Comparison of ENCODE assay signal across 17 cellular contexts in the genomic region with DNA sequence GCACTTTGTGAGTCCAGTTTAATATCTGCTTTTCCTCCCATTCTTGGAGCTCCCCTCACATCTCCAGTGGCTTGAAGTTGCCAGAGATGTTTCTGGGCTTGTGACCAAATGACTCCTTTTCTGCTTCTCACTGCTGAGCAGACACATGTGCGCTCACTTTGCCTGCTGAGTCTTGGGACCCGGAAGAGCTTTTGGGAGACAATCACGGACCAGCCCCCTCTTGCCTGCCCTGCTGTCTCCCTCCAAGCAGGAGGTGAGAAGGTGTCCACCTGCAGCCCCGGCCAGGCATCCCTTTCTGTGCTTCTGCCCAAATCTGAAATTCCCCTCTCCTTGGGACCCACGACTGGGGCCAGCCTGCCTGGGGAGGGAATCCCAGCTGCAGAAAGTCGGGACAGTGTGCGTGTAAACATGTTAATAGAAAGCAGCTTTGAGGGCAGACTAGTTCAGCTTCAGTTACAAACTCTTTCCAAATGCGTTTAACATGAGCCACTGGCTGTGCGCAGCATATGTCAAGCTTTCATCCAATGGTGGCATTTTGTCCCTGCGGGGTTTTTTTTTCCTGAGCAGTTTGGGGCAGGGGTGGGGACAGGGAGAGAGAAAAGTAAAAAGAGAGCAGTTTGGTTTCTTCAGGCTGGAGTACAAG. TPM values are rescaled to one million over a fixed set of nuclear protein-coding genes. Genes with fewer than 3 reads are reported as not detected.
DNase-seq lines count a peak whose midpoint lies in the region; ATAC-seq and TF ChIP-seq lines count a peak whose summit lies in the region.
"Had no signal": no experiment of that assay in that cellular context is flagged by ENCODE, and none has a peak within 500 bp of the region (broad histone marks: within the 10 kb centered on the region; RNA-seq: fewer than 3 reads in every experiment).

No MANE protein-coding gene starts in this region.

- intact Hi-C loops in breast epithelium (cut with DNase I; ENCODE audit: low total_unique reads) (no loop called here), sigmoid colon (cut with DNase I) (no loop called here)

- H3K4me1 ChIP-seq in breast epithelium = peaks cover 10 to 13% of the 10 kb centered on the region in 2 donors
- peaks cover 0 to 66% (median 63%) of the 10 kb centered on the region in 4 donors for H3K4me1 ChIP-seq in sigmoid colon

- H3K36me3 ChIP-seq in breast epithelium (no peaks in the 10 kb centered on the region), sigmoid colon (peaks cover 0 to 15% (median 0%) of the 10 kb centered on the region in 4 donors)

- H3K4me3 ChIP-seq in AG04450 (ENCODE audit: low read depth, low read length) (no peak overlapping the region), breast epithelium (peak overlapping the region in 1 of 3 donors; percentile 37), sigmoid colon (no peak overlapping the region)

- H3K27ac ChIP-seq in AG04450 (ENCODE audit: low read depth, low read length) (peak overlapping the region; percentile 52), breast epithelium (peak overlapping the region; percentile 81 to 88), sigmoid colon (peak overlapping the region; percentile 61 to 87 (median 70))

- DNase-seq in AG04450 (ENCODE audit: low read depth, low spot score) (no peak), breast epithelium (ENCODE audit: low spot score in 2 of 2) (no peak), globus pallidus (ENCODE audit: low spot score) (peak; percentile 35), sigmoid colon (peak; percentile 84), mesenteric fat pad (ENCODE audit: low spot score) (no peak), DMS79 treated with DMSO at 0.1 percent for 48 hours (lab: John Stamatoyannopoulos, UW) (no peak), T-helper 2 cell (no peak)
- DNase-seq: activated CD4-positive, alpha-beta memory T cell treated with anti-CD3 and anti-CD28 coated beads, Interleukin-2, amount 10 ng/mL, durations not matched to agents 7 days and 5 days; activated gamma-delta T cell treated with Interleukin-2 at 50 U/mL for 16 hours; DMS 273 treated with DMSO at 0.1 percent for 48 hours; MM.1S; NCI-H226; PC-3 had no signal

- peak in 1 of 4 donors; percentile 49 for TF ChIP-seq EP300 in sigmoid colon (IDR thresholded peaks at IDR 0.05)

- no peaks in the 10 kb centered on the region for H3K27me3 ChIP-seq in AG04450 (ENCODE audit: control insufficient read depth, insufficient read depth, low read length)
- no peaks in the 10 kb centered on the region for H3K27me3 ChIP-seq in breast epithelium
- no peaks in the 10 kb centered on the region for H3K27me3 ChIP-seq in sigmoid colon

- ATAC-seq in HG03571 (IDR thresholded peaks at IDR 0.05; ENCODE audit: unreplicated experiment) = no peak
- ATAC-seq: left lobe of liver, PC-3 had no signal

- POLR2A ChIA-PET in AG04450 (lab: Yijun Ruan, JAX) = interaction anchor here (0.6 kb wide), 1 partner anchor 17 kb away, joined by 4 read pairs; no protein-coding TSS in a partner anchor

- TF ChIP-seq CTCF in AG04450 (IDR thresholded peaks at IDR 0.05; ENCODE audit: low read depth, low read length) = no peak
- TF ChIP-seq CTCF in breast epithelium (IDR thresholded peaks at IDR 0.05) = no peak
- TF ChIP-seq CTCF in sigmoid colon (IDR thresholded peaks at IDR 0.05) = no peak

- TF ChIP-seq POLR2A in breast epithelium (IDR thresholded peaks at IDR 0.05) = no peak
- TF ChIP-seq POLR2A in sigmoid colon (IDR thresholded peaks at IDR 0.05) = no peak

- WGBS in sigmoid colon, 2 donors = 68 to 72% methylated on average over 10 of the region's 10 CpGs

- no peaks in the 10 kb centered on the region; the same call in 1 of the 2 replicates for H3K9me3 ChIP-seq in AG04450 (ENCODE audit: control insufficient read depth, insufficient read depth, low read length)
- H3K9me3 ChIP-seq in breast epithelium = no peaks in the 10 kb centered on the region
- H3K9me3 ChIP-seq in sigmoid colon = no peaks in the 10 kb centered on the region

- CTCF ChIA-PET in AG04450 (lab: Charles Lee) = interaction anchor here (0.8 kb wide), 1 partner anchor 225 kb away, joined by 3 read pairs; no protein-coding TSS in a partner anchor

RNA-seq across cellular contexts. Expression of gene HTRA1, which starts 31.7 kb away (rescaled TPM):
- polyA plus RNA-seq in AG04450 (2011; rRNA removed) (179 and 187 TPM in 2 replicates), sigmoid colon (10 to 100 TPM; 22.7 to 43.8 (median 36.0) TPM)
- polyA minus RNA-seq in AG04450 (2011; rRNA and poly(A)+ RNA removed) = 30.3 and 32.8 TPM in 2 replicates
- total RNA-seq in breast epithelium (100 to 1,000 TPM; 116 to 347 (median 152) TPM), sigmoid colon (100 to 1,000 TPM; 119 to 162 (median 127) TPM), mesenteric fat pad (191 TPM)
- total RNA-seq: activated CD4-positive, alpha-beta memory T cell treated with anti-CD3 and anti-CD28 coated beads, Interleukin-2, amount 10 ng/mL, durations not matched to agents 7 days and 5 days; T-helper 2 cell treated with Interferon-gamma antibody and Interleukin-4, amounts not matched to agents 100 ng/mL and 5 ng/mL, for 36 hours had no signal

RNA-seq across cellular contexts. Expression of gene ARMS2, which starts 38.6 kb away (rescaled TPM):
- polyA plus RNA-seq in AG04450 (2011; rRNA removed) (not detected in 2 replicates), sigmoid colon (not detected)
- not detected in 2 replicates for polyA minus RNA-seq in AG04450 (2011; rRNA and poly(A)+ RNA removed)
- total RNA-seq in breast epithelium (not detected), sigmoid colon (1 to 10 TPM in 1 of 4 donors, not detected in 3; 1.1 TPM), mesenteric fat pad (0.42 TPM)
- total RNA-seq: activated CD4-positive, alpha-beta memory T cell treated with anti-CD3 and anti-CD28 coated beads, Interleukin-2, amount 10 ng/mL, durations not matched to agents 7 days and 5 days; left lobe of liver; PC-3; subcutaneous adipose tissue; T-helper 2 cell treated with Interferon-gamma antibody and Interleukin-4, amounts not matched to agents 100 ng/mL and 5 ng/mL, for 36 hours had no signal

Comparison
In these comparisons a context has a peak if more than half of its experiments do, and no peak if none do; other contexts are left out.
1. DNase-seq: peak in globus pallidus (single experiment) and sigmoid colon (single experiment); none in AG04450 (single experiment), breast epithelium (0 of 2), mesenteric fat pad (single experiment), DMS79 treated with DMSO at 0.1 percent for 48 hours (single experiment) and T-helper 2 cell (0 of 5).
2. Peak in every context shown above with its lines, with median percentiles within 50 percentile points of each other: H3K27ac ChIP-seq.